Comparison of ENCODE assay signal across 19 cellular contexts in the genomic region with DNA sequence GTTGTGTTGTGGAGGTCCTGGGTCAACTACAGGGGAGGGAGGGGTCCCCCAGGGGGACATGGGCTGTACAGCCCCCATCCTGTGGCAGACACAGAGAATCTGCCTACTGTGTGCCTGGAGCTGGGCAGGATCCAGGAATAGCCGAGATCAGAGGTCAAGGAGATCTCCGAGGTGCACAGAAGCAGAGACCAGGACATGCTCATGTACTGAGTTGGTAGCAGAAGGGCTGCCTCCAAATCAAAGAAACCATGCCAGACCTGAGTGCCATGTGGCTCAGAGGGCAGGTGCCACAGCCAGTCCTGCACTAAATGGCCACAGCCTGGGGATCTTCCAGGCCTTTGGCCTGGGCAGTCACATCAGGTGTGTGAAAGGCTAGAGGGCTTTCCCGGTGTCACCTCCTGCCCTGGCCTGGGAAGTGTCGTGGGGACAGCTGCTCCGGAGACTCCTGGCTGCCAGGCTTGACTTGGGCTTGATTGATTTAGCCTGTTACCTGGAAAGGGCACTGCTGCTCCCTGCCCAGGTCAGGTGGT. TPM values are rescaled to one million over a fixed set of nuclear protein-coding genes. Genes with fewer than 3 reads are reported as not detected.
DNase-seq lines count a peak whose midpoint lies in the region; ATAC-seq and TF ChIP-seq lines count a peak whose summit lies in the region.
"Had no signal": no experiment of that assay in that cellular context is flagged by ENCODE, and none has a peak within 500 bp of the region (broad histone marks: within the 10 kb centered on the region; RNA-seq: fewer than 3 reads in every experiment).

No MANE protein-coding gene starts in this region.

- peak overlapping the region in 1 of 2 experiments; percentile 25 for H3K18ac ChIP-seq in mesenchymal stem cell (ENCODE audit: low read depth in 1 of 2, low read length in 2 of 2)

- no peaks in the 10 kb centered on the region for H3K9me3 Mint-ChIP-seq in Caco-2 (ENCODE audit: unreplicated experiment)
- no peaks in the 10 kb centered on the region for H3K9me3 Mint-ChIP-seq in stimulated activated memory B cell treated with anti-CD40 and anti-IgM and Interleukin-4, amounts not matched to agents 10 μg/mL and 1 μg/mL and 100 μg/mL, for 72 hours
- H3K9me3 Mint-ChIP-seq: activated CD4-positive, alpha-beta T cell treated with anti-CD3 and anti-CD28 coated beads, Interleukin-2, amount 10 ng/mL, durations not matched to agents 24 days and 14 days; CD8-positive, alpha-beta T cell; HFFc6; memory B cell had no signal

- no TSS peak for BruUV-seq in Caco-2 (replicated peaks; lab: Mats Ljungman, UMichigan)

- H3K79me1 ChIP-seq in mesenchymal stem cell (replicated peaks; ENCODE audit: low read length, poor library complexity, severe bottlenecking): peaks cover 51% of the 10 kb centered on the region

- no peaks in the 10 kb centered on the region for H3K27me3 Mint-ChIP-seq in Caco-2 (ENCODE audit: insufficient read depth, unreplicated experiment)
- no peaks in the 10 kb centered on the region for H3K27me3 Mint-ChIP-seq in stimulated activated memory B cell treated with anti-CD40 and anti-IgM and Interleukin-4, amounts not matched to agents 10 μg/mL and 1 μg/mL and 100 μg/mL, for 72 hours
- H3K27me3 Mint-ChIP-seq: memory B cell had no signal

- no peak overlapping the region for H2BK120ac ChIP-seq in mesenchymal stem cell (ENCODE audit: low read depth, low read length)

- no peak overlapping the region for H3K14ac ChIP-seq in mesenchymal stem cell (ENCODE audit: low read length in 2 of 2)

- H3K27ac Mint-ChIP-seq in Caco-2 (ENCODE audit: unreplicated experiment): peak overlapping the region; percentile 37
- H3K27ac Mint-ChIP-seq in stimulated activated memory B cell treated with anti-CD40 and anti-IgM and Interleukin-4, amounts not matched to agents 10 μg/mL and 1 μg/mL and 100 μg/mL, for 72 hours: peak overlapping the region; percentile 33
- H3K27ac Mint-ChIP-seq: activated CD4-positive, alpha-beta T cell treated with anti-CD3 and anti-CD28 coated beads, Interleukin-2, amount 10 ng/mL, durations not matched to agents 24 days and 14 days; CD8-positive, alpha-beta T cell; HFFc6; memory B cell had no signal

- intact Hi-C loops in Caco-2 (cut with micrococcal nuclease; ENCODE audit: unreplicated experiment) (no loop called here), esophagus muscularis mucosa (cut with DNase I) (no loop called here)

- ATAC-seq in stimulated activated memory B cell treated with anti-CD40 and anti-IgM and Interleukin-4, amounts not matched to agents 10 μg/mL and 1 μg/mL and 100 μg/mL, for 72 hours: no peak
- ATAC-seq: CD8-positive, alpha-beta T cell; GM12878 had no signal

- H3K4me3 ChIP-seq in Caco-2 (ENCODE audit: low read depth, low read length) (no peak overlapping the region), esophagus muscularis mucosa (peak overlapping the region in 2 of 4 donors; percentile 34 to 40), mesenchymal stem cell (ENCODE audit: insufficient read depth in 1 of 2, low read depth in 1 of 2, low read length in 2 of 2) (no peak overlapping the region)
- H3K4me3 ChIP-seq: adrenal gland, GM12878, pancreas had no signal

- no peak overlapping the region for H2BK5ac ChIP-seq in mesenchymal stem cell (ENCODE audit: low read depth, low read length, poor library complexity, severe bottlenecking)

- H3K27ac ChIP-seq in esophagus muscularis mucosa (replicated peaks in 1 of 4): peak overlapping the region; percentile 93 to 99 (median 95)
- H3K27ac ChIP-seq in mesenchymal stem cell (ENCODE audit: low read length, poor library complexity, severe bottlenecking): no peak overlapping the region
- H3K27ac ChIP-seq: KMS-11 had no signal

- H3K4me2 ChIP-seq in mesenchymal stem cell (ENCODE audit: low read length, poor library complexity, severe bottlenecking): no peak overlapping the region
- H3K4me2 ChIP-seq: KMS-11 had no signal

- CTCF ChIA-PET in Caco-2 (lab: Charles Lee): no interaction called here

- POLR2A ChIA-PET in Caco-2 (lab: Charles Lee): no interaction called here

- WGBS in esophagus muscularis mucosa: 36% methylated on average over 5 of the region's 5 CpGs
- WGBS in mesenchymal stem cell: 91% methylated on average over 5 of the region's 5 CpGs

- no peaks in the 10 kb centered on the region for H3K9me3 ChIP-seq in Caco-2
- no peaks in the 10 kb centered on the region for H3K9me3 ChIP-seq in esophagus muscularis mucosa
- H3K9me3 ChIP-seq in mesenchymal stem cell (ENCODE audit: control insufficient read depth, low read length): no peaks in the 10 kb centered on the region
- H3K9me3 ChIP-seq: adrenal gland, pancreas had no signal

- no peak for TF ChIP-seq EP300 in esophagus muscularis mucosa (IDR thresholded peaks at IDR 0.05)

- peaks cover 35% of the 10 kb centered on the region for H3K4me1 Mint-ChIP-seq in Caco-2 (ENCODE audit: low read depth, unreplicated experiment)
- H3K4me1 Mint-ChIP-seq in stimulated activated memory B cell treated with anti-CD40 and anti-IgM and Interleukin-4, amounts not matched to agents 10 μg/mL and 1 μg/mL and 100 μg/mL, for 72 hours: peaks cover 32% of the 10 kb centered on the region

- TF ChIP-seq CTCF in Caco-2 (IDR thresholded peaks at IDR 0.05; ENCODE audit: insufficient read depth in 1 of 2, low read depth in 1 of 2, low read length in 1 of 2, severe bottlenecking in 1 of 2, unreplicated experiment in 1 of 2): no peak
- TF ChIP-seq CTCF in esophagus muscularis mucosa (IDR thresholded peaks at IDR 0.05): no peak
- no peak for TF ChIP-seq CTCF in GM10266 (IDR thresholded peaks at IDR 0.05; ENCODE audit: control insufficient read depth, insufficient read depth, low read depth, missing control alignments)

- H2BK15ac ChIP-seq in mesenchymal stem cell (ENCODE audit: low read depth, poor library complexity, severe bottlenecking): no peak overlapping the region

- DNase-seq in Caco-2 (no peak), esophagus muscularis mucosa (ENCODE audit: extremely low spot score) (no peak), mesenchymal stem cell (no peak), SW 1271 (lab: John Stamatoyannopoulos, UW) (no peak), activated gamma-delta T cell treated with Interleukin-2 at 50 U/mL for 16 hours (no peak), GM10266 (ENCODE audit: extremely low spot score) (no peak), RPMI8226 (no peak)
- DNase-seq: activated CD4-positive, alpha-beta T cell treated with anti-CD3 and anti-CD28 coated beads, Interleukin-2, amount 10 ng/mL, durations not matched to agents 24 days and 14 days; activated T-cell treated with anti-CD3 and anti-CD28 coated beads for 4 hours; CD8-positive, alpha-beta T cell; HFFc6; NCI-H526; T-helper 9 cell had no signal

- no peak overlapping the region for H2BK12ac ChIP-seq in mesenchymal stem cell (ENCODE audit: low read length in 2 of 2)

- TF ChIP-seq POLR2A in esophagus muscularis mucosa (IDR thresholded peaks at IDR 0.05; ENCODE audit: low read depth): no peak

- peak overlapping the region; percentile 56 for H3K9ac ChIP-seq in mesenchymal stem cell (ENCODE audit: low read length)
- H3K9ac ChIP-seq: KMS-11 had no signal

- no peak overlapping the region for H2AFZ ChIP-seq in mesenchymal stem cell (ENCODE audit: low read depth, low read length)

- no peak overlapping the region for H3K23ac ChIP-seq in mesenchymal stem cell (ENCODE audit: low read length in 2 of 2)

- no peak overlapping the region for H2AK5ac ChIP-seq in mesenchymal stem cell (ENCODE audit: low read length, severe bottlenecking)

- no peak overlapping the region for H3K4me3 Mint-ChIP-seq in Caco-2 (ENCODE audit: unreplicated experiment)
- no peak overlapping the region for H3K4me3 Mint-ChIP-seq in stimulated activated memory B cell treated with anti-CD40 and anti-IgM and Interleukin-4, amounts not matched to agents 10 μg/mL and 1 μg/mL and 100 μg/mL, for 72 hours
- H3K4me3 Mint-ChIP-seq: activated CD4-positive, alpha-beta T cell treated with anti-CD3 and anti-CD28 coated beads, Interleukin-2, amount 10 ng/mL, durations not matched to agents 24 days and 14 days; CD8-positive, alpha-beta T cell; HFFc6; memory B cell had no signal

- no peak overlapping the region for H3K4ac ChIP-seq in mesenchymal stem cell (ENCODE audit: low read depth in 1 of 2, low read length in 2 of 2)

- H4K8ac ChIP-seq in mesenchymal stem cell (ENCODE audit: low read length): no peak overlapping the region

- peaks cover 2% of the 10 kb centered on the region for H3K36me3 ChIP-seq in Caco-2 (ENCODE audit: control insufficient read depth, insufficient read depth, low read length)
- peaks cover 0 to 9% (median 0%) of the 10 kb centered on the region in 4 donors for H3K36me3 ChIP-seq in esophagus muscularis mucosa
- peaks cover 26 to 37% of the 10 kb centered on the region in 2 experiments for H3K36me3 ChIP-seq in mesenchymal stem cell (ENCODE audit: control insufficient read depth in 1 of 2, insufficient read depth in 2 of 2, low read depth in 1 of 2, low read length in 2 of 2)
- H3K36me3 ChIP-seq: adrenal gland, pancreas had no signal

- no peaks in the 10 kb centered on the region for H3K36me3 Mint-ChIP-seq in Caco-2 (ENCODE audit: insufficient read depth, unreplicated experiment)
- H3K36me3 Mint-ChIP-seq in stimulated activated memory B cell treated with anti-CD40 and anti-IgM and Interleukin-4, amounts not matched to agents 10 μg/mL and 1 μg/mL and 100 μg/mL, for 72 hours: no peaks in the 10 kb centered on the region
- H3K36me3 Mint-ChIP-seq: memory B cell had no signal

- H4K91ac ChIP-seq in mesenchymal stem cell (ENCODE audit: low read length): no peak overlapping the region

- peaks cover 44% of the 10 kb centered on the region for H3K4me1 ChIP-seq in Caco-2
- H3K4me1 ChIP-seq in esophagus muscularis mucosa: peaks cover 78 to 95% (median 93%) of the 10 kb centered on the region in 4 donors
- H3K4me1 ChIP-seq in mesenchymal stem cell (ENCODE audit: control insufficient read depth, insufficient read depth, low read depth, low read length): peaks cover 38% of the 10 kb centered on the region

- H3K27me3 ChIP-seq in Caco-2 (replicated peaks; ENCODE audit: control insufficient read depth, insufficient read depth, low read length) (no peaks in the 10 kb centered on the region), esophagus muscularis mucosa (no peaks in the 10 kb centered on the region), mesenchymal stem cell (ENCODE audit: control insufficient read depth in 1 of 2, insufficient read depth in 1 of 2, low read length in 2 of 2) (no peaks in the 10 kb centered on the region)
- H3K27me3 ChIP-seq: adrenal gland, pancreas had no signal

RNA-seq across cellular contexts. Expression of a gene that starts 27.8 kb away (rescaled TPM):
- total RNA-seq in Caco-2 (2022): 99.6 and 100 TPM in 2 replicates
- 1,000 to 10,000 TPM; 2,509 to 3,811 (median 3,170) TPM for total RNA-seq in esophagus muscularis mucosa
- polyA plus RNA-seq in mesenchymal stem cell (2013, experiment 1 of 2): 196 TPM
- polyA plus RNA-seq in mesenchymal stem cell (2013, experiment 2 of 2): 192 TPM

Comparison
In these comparisons a context has a peak if more than half of its experiments do, and no peak if none do; other contexts are left out.
1. RNA of a gene that starts 27.8 kb away (total RNA-seq): 2,509 to 3,811 TPM in esophagus muscularis mucosa; 99.6 to 100 TPM in Caco-2; every median in the first group is over 10 times any median in the second.